8 cellular contexts compared by ENCODE assay signal in the genomic region with DNA sequence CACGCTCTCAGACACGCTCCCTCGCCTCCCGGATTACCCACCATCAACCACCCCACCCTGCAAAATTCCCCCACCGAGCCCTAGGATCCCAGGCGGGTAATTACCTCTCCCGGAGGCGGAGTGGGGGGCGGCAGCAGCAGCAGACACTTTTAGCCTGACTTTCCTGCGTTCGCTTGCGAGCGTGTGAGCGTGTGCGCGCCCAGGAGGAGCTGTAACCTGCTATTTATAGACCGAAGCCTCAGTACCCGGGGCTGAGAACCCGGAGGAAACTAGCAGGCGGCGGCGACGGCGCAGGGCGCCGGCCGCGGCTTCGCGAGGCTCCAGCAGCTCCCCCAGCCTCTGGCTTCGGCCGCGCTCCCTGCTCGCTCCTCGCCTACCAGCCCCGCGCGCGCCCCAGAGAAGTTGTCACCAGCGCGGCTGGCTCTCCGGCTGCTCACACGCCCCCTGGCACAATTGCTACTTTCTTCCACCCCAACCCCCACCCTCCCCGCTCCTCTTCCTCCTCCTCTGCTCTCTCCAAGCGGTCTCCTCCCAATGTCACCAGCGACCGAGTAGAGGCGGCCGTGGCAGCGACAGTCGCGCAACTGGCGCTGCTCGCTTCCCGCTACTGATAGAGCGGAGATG. TPM values are rescaled to one million over a fixed set of nuclear protein-coding genes. Genes with fewer than 3 reads are reported as not detected.
DNase-seq lines count a peak whose midpoint lies in the region; ATAC-seq, FAIRE-seq and TF ChIP-seq lines count a peak whose summit lies in the region.

Gene INPP4B, minus strand, starts transcription at position 197 of the 624 bp plus-strand sequence.

- WGBS in smooth muscle cell (ENCODE audit: low lambda C conversion rate), result 1% methylated on average over 53 of the region's 56 CpGs

- FAIRE-seq in keratinocyte (lab: Jason Lieb, UNC), result no peak

- H3K36me3 ChIP-seq in GM06990 (ENCODE audit: control insufficient read depth, insufficient read depth, low read length) (no peaks in the 10 kb centered on the region), keratinocyte (ENCODE audit: control insufficient read depth in 2 of 2, extremely low read depth in 1 of 2, insufficient read depth in 2 of 2, low read length in 2 of 2) (no peaks in the 10 kb centered on the region), smooth muscle cell (ENCODE audit: low read depth) (no peaks in the 10 kb centered on the region)

- peak within 1 kb of the TSS; percentile 89 for H3K4me2 ChIP-seq in keratinocyte (ENCODE audit: control insufficient read depth, extremely low read depth, insufficient read depth, low read depth, low read length)
- H3K4me2 ChIP-seq in smooth muscle cell, result peak within 1 kb of the TSS; percentile 93

- H4K20me1 ChIP-seq in keratinocyte (ENCODE audit: control insufficient read depth, extremely low read depth, insufficient read depth, low read length), result no peaks in the 10 kb centered on the region
- H4K20me1 ChIP-seq in smooth muscle cell (ENCODE audit: low read depth), result no peaks in the 10 kb centered on the region

- DNase-seq in GM06990 (ENCODE audit: extremely low read depth, insufficient read length) (peak; percentile 52), HuH-7.5 (ENCODE audit: low spot score) (peak; percentile 7), cerebellar cortex (ENCODE audit: low spot score) (peak; percentile 46), keratinocyte (ENCODE audit: low read depth, low spot score) (no peak), smooth muscle cell (lab: John Stamatoyannopoulos, UW; ENCODE audit: unreplicated experiment) (peak; percentile 15), SW 1271 (lab: John Stamatoyannopoulos, UW) (no peak)

- peak within 1 kb of the TSS; percentile 67 for H3K9ac ChIP-seq in keratinocyte (ENCODE audit: control insufficient read depth, extremely low read depth, insufficient read depth, low read length)
- no peak within 1 kb of the TSS for H3K9ac ChIP-seq in smooth muscle cell (ENCODE audit: low read depth)

- H3K79me2 ChIP-seq in keratinocyte (ENCODE audit: control insufficient read depth, insufficient read depth, low read length), result no peaks in the 10 kb centered on the region
- H3K79me2 ChIP-seq in smooth muscle cell (ENCODE audit: low read depth), result no peaks in the 10 kb centered on the region

- dilution Hi-C loops in keratinocyte (cut with MboI; ENCODE audit: extremely low pct_ligation_motif_present, low sequenced_read_pairs), result no loop called here

- H3K4me3 ChIP-seq in GM06990 (replicated peaks; ENCODE audit: low read depth, low read length), result peak within 1 kb of the TSS; percentile 55
- H3K4me3 ChIP-seq in keratinocyte (ENCODE audit: control insufficient read depth in 2 of 3, extremely low read depth in 1 of 3, insufficient read depth in 2 of 3, low read depth in 1 of 3, low read length in 3 of 3), result peak within 1 kb of the TSS; percentile 46 to 82 (median 69)
- peak within 1 kb of the TSS; percentile 59 for H3K4me3 ChIP-seq in smooth muscle cell

- no peaks in the 10 kb centered on the region for H3F3A ChIP-seq in smooth muscle cell (ENCODE audit: low read depth)

- H3K27ac ChIP-seq in keratinocyte (ENCODE audit: control insufficient read depth, insufficient read depth, low read length), result no peak within 1 kb of the TSS
- no peak within 1 kb of the TSS for H3K27ac ChIP-seq in smooth muscle cell (ENCODE audit: low read depth)

- no peaks in the 10 kb centered on the region for H3K9me1 ChIP-seq in keratinocyte (ENCODE audit: control insufficient read depth, extremely low read depth, insufficient read depth, low read length)

- H3K9me3 ChIP-seq in keratinocyte (ENCODE audit: control insufficient read depth, low read depth, low read length) (no peaks in the 10 kb centered on the region), smooth muscle cell (replicated peaks; ENCODE audit: low read depth) (no peaks in the 10 kb centered on the region)

- no peak for TF ChIP-seq CTCF in GM06990 (IDR thresholded peaks at IDR 0.05; ENCODE audit: insufficient read depth, low read length, poor library complexity, severe bottlenecking)
- TF ChIP-seq CTCF in keratinocyte (optimal IDR thresholded peaks at IDR 0.05 in 1 of 3, IDR thresholded peaks at IDR 0.05 in 1 of 3, conservative IDR thresholded peaks at IDR 0.05 in 1 of 3; ENCODE audit: extremely low read depth in 1 of 3, insufficient read depth in 2 of 3, low read length in 3 of 3), result no peak
- TF ChIP-seq CTCF in smooth muscle cell (IDR thresholded peaks at IDR 0.05; ENCODE audit: borderline replicate concordance, insufficient read depth, poor library complexity, severe bottlenecking), result no peak

- H2AFZ ChIP-seq in keratinocyte (ENCODE audit: control insufficient read depth, low read length) (peak within 1 kb of the TSS; percentile 89), smooth muscle cell (ENCODE audit: low read depth) (peak within 1 kb of the TSS; percentile 75)

- H3K27me3 ChIP-seq in GM06990 (replicated peaks; ENCODE audit: control insufficient read depth, insufficient read depth, low read length), result no peaks in the 10 kb centered on the region; the same call in none of the 2 replicates
- peaks cover 14% of the 10 kb centered on the region for H3K27me3 ChIP-seq in keratinocyte (ENCODE audit: control insufficient read depth, extremely low read depth, insufficient read depth, low read length)
- H3K27me3 ChIP-seq in smooth muscle cell (ENCODE audit: low read depth), result peaks cover 84% of the 10 kb centered on the region

- ATAC-seq in activated CD4-positive, CD25-positive, alpha-beta regulatory T cell treated with anti-CD3 and anti-CD28 coated beads, Interleukin-2, amount 50 U/mL, for 24 hours, result peak; percentile 48 to 54
- ATAC-seq in GM21367 (IDR thresholded peaks at IDR 0.05; ENCODE audit: unreplicated experiment), result no peak

- H3K4me1 ChIP-seq in keratinocyte (ENCODE audit: control insufficient read depth, extremely low read depth, insufficient read depth, low read length) (peaks cover 8% of the 10 kb centered on the region), smooth muscle cell (ENCODE audit: low read depth) (no peaks in the 10 kb centered on the region)

RNA-seq across cellular contexts. Expression of gene INPP4B, which starts in this region (rescaled TPM):
- polyA plus RNA-seq in keratinocyte, result 33.6 to 66.4 TPM (median 50.2 TPM) in 3 replicates
- 27.3 TPM for polyA plus RNA-seq in keratinocyte (2011; ENCODE audit: low read depth)
- 42.1 and 54.7 TPM in 2 replicates for polyA plus RNA-seq in keratinocyte (2011; cell fraction: cytosol; rRNA removed)
- 49.8 and 57.8 TPM in 2 replicates for polyA plus RNA-seq in keratinocyte (2011; cell fraction: nucleus; rRNA removed)
- 15.9 and 50.8 TPM in 2 replicates for polyA plus RNA-seq in keratinocyte (2012; ENCODE audit: low replicate concordance)
- polyA minus RNA-seq in keratinocyte, result 65.5 to 167 TPM (median 98.7 TPM) in 3 replicates
- 74.8 TPM for polyA minus RNA-seq in keratinocyte (2011; cell fraction: cytosol; rRNA and poly(A)+ RNA removed)
- 148 and 255 TPM in 2 replicates for polyA minus RNA-seq in keratinocyte (2011; cell fraction: nucleus; rRNA and poly(A)+ RNA removed)
- 10.9 and 14.6 TPM in 2 replicates for total RNA-seq in smooth muscle cell
- 2.0 and 6.9 TPM in 2 replicates for polyA plus RNA-seq in smooth muscle cell

Comparison
In these comparisons a context has a peak if more than half of its experiments do, and no peak if none do; other contexts are left out.
1. DNase-seq: peak in GM06990 (single experiment), HuH-7.5 (single experiment), cerebellar cortex (single experiment) and smooth muscle cell (single experiment); none in keratinocyte (single experiment) and SW 1271 (0 of 2).
2. Peak in every context shown above with its lines, with median percentiles within 50 percentile points of each other: H3K4me3 ChIP-seq.